21 cellular contexts compared by ENCODE assay signal in genomic region chr10:118592675-118593330, GRCh38. TPM values are rescaled to one million over a fixed set of nuclear protein-coding genes. Genes with fewer than 3 reads are reported as not detected.
DNase-seq lines count a peak whose midpoint lies in the region; ATAC-seq, FAIRE-seq and TF ChIP-seq lines count a peak whose summit lies in the region.
"Had no signal": no experiment of that assay in that cellular context is flagged by ENCODE, and none has a peak within 500 bp of the region (broad histone marks: within the 10 kb centered on the region; RNA-seq: fewer than 3 reads in every experiment).

No MANE protein-coding gene starts in this region.

- FAIRE-seq in GM19239 (lab: Jason Lieb, UNC) = no peak
- FAIRE-seq: GM12878 had no signal

- no peaks in the 10 kb centered on the region for H3K9me3 Mint-ChIP-seq in activated T-helper 1 cell treated with anti-CD3 and anti-CD28 coated beads, Interleukin-12 subunit alpha, Interleukin-12 subunit beta, Interleukin-2, Interleukin-4 antibody, amounts not matched to agents 30 ng/mL and 10 ng/mL and 1 ng/mL, durations not matched to agents 14 hours and 24 hours and 36 hours
- H3K9me3 Mint-ChIP-seq: activated B cell treated with CpG ODN at 0.5 μM for 24 hours; activated naive CD8-positive, alpha-beta T cell treated with anti-CD3 and anti-CD28 coated beads, Interleukin-2, amount 10 ng/mL, durations not matched to agents 7 days and 5 days had no signal

- H3K27ac Mint-ChIP-seq in activated T-helper 1 cell treated with anti-CD3 and anti-CD28 coated beads, Interleukin-12 subunit alpha, Interleukin-12 subunit beta, Interleukin-2, Interleukin-4 antibody, amounts not matched to agents 30 ng/mL and 10 ng/mL and 1 ng/mL, durations not matched to agents 14 hours and 24 hours and 36 hours = no peak overlapping the region
- H3K27ac Mint-ChIP-seq: activated B cell treated with CpG ODN at 0.5 μM for 24 hours; activated naive CD8-positive, alpha-beta T cell treated with anti-CD3 and anti-CD28 coated beads, Interleukin-2, amount 10 ng/mL, durations not matched to agents 7 days and 5 days; T-helper 17 cell had no signal

- H3K36me3 Mint-ChIP-seq in activated T-helper 1 cell treated with anti-CD3 and anti-CD28 coated beads, Interleukin-12 subunit alpha, Interleukin-12 subunit beta, Interleukin-2, Interleukin-4 antibody, amounts not matched to agents 30 ng/mL and 10 ng/mL and 1 ng/mL, durations not matched to agents 14 hours and 24 hours and 36 hours (ENCODE audit: low read depth) = no peaks in the 10 kb centered on the region

- no peaks in the 10 kb centered on the region for H3K4me1 Mint-ChIP-seq in activated T-helper 1 cell treated with anti-CD3 and anti-CD28 coated beads, Interleukin-12 subunit alpha, Interleukin-12 subunit beta, Interleukin-2, Interleukin-4 antibody, amounts not matched to agents 30 ng/mL and 10 ng/mL and 1 ng/mL, durations not matched to agents 14 hours and 24 hours and 36 hours (ENCODE audit: low read depth)

- DNase-seq in DMS79 treated with DMSO at 0.1 percent for 48 hours (lab: John Stamatoyannopoulos, UW) (peak; percentile 72), NCI-H1930 (lab: John Stamatoyannopoulos, UW) (peak; percentile 2 to 37), NCI-H446 treated with DMSO at 0.1 percent for 48 hours (lab: John Stamatoyannopoulos, UW) (peak; percentile 1), mucosa of descending colon (peak in 1 of 3 donors; percentile 43), A172 (ENCODE audit: low spot score) (no peak), GM19239 (ENCODE audit: insufficient read length, low spot score) (no peak)
- DNase-seq in activated T-helper 1 cell treated with anti-CD3 and anti-CD28 coated beads, Interleukin-12 subunit alpha, Interleukin-12 subunit beta, Interleukin-2, Interleukin-4 antibody, amounts not matched to agents 30 ng/mL and 10 ng/mL and 1 ng/mL, durations not matched to agents 14 hours and 24 hours and 36 hours (ENCODE audit: low spot score) = no peak
- DNase-seq: activated B cell treated with CpG ODN at 0.5 μM for 24 hours; activated naive CD8-positive, alpha-beta T cell treated with anti-CD3 and anti-CD28 coated beads, Interleukin-2, amount 10 ng/mL, durations not matched to agents 7 days and 5 days; brain microvascular endothelial cell; dermis blood vessel endothelial cell; gastrocnemius medialis; GDM1; left ventricle myocardium superior; MV-4-11; stimulated activated CD4-positive, alpha-beta T cell treated with anti-CD3 and anti-CD28 coated beads, Interleukin-2, amount 100 ng/mL, for 24 hours; T-helper 17 cell had no signal

- TF ChIP-seq CTCF in mucosa of descending colon (IDR thresholded peaks at IDR 0.05) = no peak

- peaks cover 37% of the 10 kb centered on the region for H3K27me3 Mint-ChIP-seq in activated T-helper 1 cell treated with anti-CD3 and anti-CD28 coated beads, Interleukin-12 subunit alpha, Interleukin-12 subunit beta, Interleukin-2, Interleukin-4 antibody, amounts not matched to agents 30 ng/mL and 10 ng/mL and 1 ng/mL, durations not matched to agents 14 hours and 24 hours and 36 hours (ENCODE audit: insufficient read depth)

- no peaks in the 10 kb centered on the region for H3K36me3 ChIP-seq in mucosa of descending colon (ENCODE audit: low read depth)
- H3K36me3 ChIP-seq: brain microvascular endothelial cell, gastrocnemius medialis had no signal

- ATAC-seq in mucosa of descending colon (peak; percentile 80), HG02623 (IDR thresholded peaks at IDR 0.05; ENCODE audit: unreplicated experiment) (no peak)
- ATAC-seq: gastrocnemius medialis, GM12878, left ventricle myocardium superior, sciatic nerve, T-helper 17 cell had no signal

- no peaks in the 10 kb centered on the region for H3K4me1 ChIP-seq in mucosa of descending colon (ENCODE audit: low read depth)
- H3K4me1 ChIP-seq: gastrocnemius medialis had no signal

- no peaks in the 10 kb centered on the region for H3K9me3 ChIP-seq in mucosa of descending colon
- H3K9me3 ChIP-seq: gastrocnemius medialis had no signal

- H3K4me3 Mint-ChIP-seq in activated T-helper 1 cell treated with anti-CD3 and anti-CD28 coated beads, Interleukin-12 subunit alpha, Interleukin-12 subunit beta, Interleukin-2, Interleukin-4 antibody, amounts not matched to agents 30 ng/mL and 10 ng/mL and 1 ng/mL, durations not matched to agents 14 hours and 24 hours and 36 hours = no peak overlapping the region
- H3K4me3 Mint-ChIP-seq: activated B cell treated with CpG ODN at 0.5 μM for 24 hours; activated naive CD8-positive, alpha-beta T cell treated with anti-CD3 and anti-CD28 coated beads, Interleukin-2, amount 10 ng/mL, durations not matched to agents 7 days and 5 days; T-helper 17 cell had no signal

- intact Hi-C loops in mucosa of descending colon (cut with DNase I, micrococcal nuclease) = no loop called here
- intact Hi-C loops in activated T-helper 1 cell treated with anti-CD3 and anti-CD28 coated beads, Interleukin-12 subunit alpha, Interleukin-12 subunit beta, Interleukin-2, Interleukin-4 antibody, amounts not matched to agents 30 ng/mL and 10 ng/mL and 1 ng/mL, durations not matched to agents 14 hours and 24 hours and 36 hours (cut with micrococcal nuclease) = no loop called here

- H3K4me3 ChIP-seq in mucosa of descending colon = no peak overlapping the region
- H3K4me3 ChIP-seq: gastrocnemius medialis, GM12878 had no signal

RNA-seq across cellular contexts. Expression of gene PRLHR, which starts 2.6 kb away (rescaled TPM):
- total RNA-seq in mucosa of descending colon = not detected
- not detected in 2 replicates for total RNA-seq in A172 (2014; rRNA removed; shearing (Covaris generic))
- total RNA-seq in activated T-helper 1 cell treated with anti-CD3 and anti-CD28 coated beads, Interleukin-12 subunit alpha, Interleukin-12 subunit beta, Interleukin-2, Interleukin-4 antibody, amounts not matched to agents 30 ng/mL and 10 ng/mL and 1 ng/mL, durations not matched to agents 14 hours and 24 hours and 36 hours = not detected in 2 replicates
- total RNA-seq: activated B cell treated with CpG ODN at 0.5 μM for 24 hours; activated naive CD8-positive, alpha-beta T cell treated with anti-CD3 and anti-CD28 coated beads, Interleukin-2, amount 10 ng/mL, durations not matched to agents 7 days and 5 days; dermis blood vessel endothelial cell; gastrocnemius medialis; GM12878; left ventricle myocardium superior; omental fat pad; sciatic nerve; T-helper 17 cell had no signal

Comparison
In these comparisons a context has a peak if more than half of its experiments do, and no peak if none do; other contexts are left out.
1. DNase-seq: peak in DMS79 treated with DMSO at 0.1 percent for 48 hours (single experiment), NCI-H1930 (2 of 2) and NCI-H446 treated with DMSO at 0.1 percent for 48 hours (single experiment); none in A172 (single experiment), activated T-helper 1 cell treated with anti-CD3 and anti-CD28 coated beads, Interleukin-12 subunit alpha, Interleukin-12 subunit beta, Interleukin-2, Interleukin-4 antibody, amounts not matched to agents 30 ng/mL and 10 ng/mL and 1 ng/mL, durations not matched to agents 14 hours and 24 hours and 36 hours (single experiment) and GM19239 (single experiment).